1 cellular context compared by ENCODE assay signal in the genomic region with DNA sequence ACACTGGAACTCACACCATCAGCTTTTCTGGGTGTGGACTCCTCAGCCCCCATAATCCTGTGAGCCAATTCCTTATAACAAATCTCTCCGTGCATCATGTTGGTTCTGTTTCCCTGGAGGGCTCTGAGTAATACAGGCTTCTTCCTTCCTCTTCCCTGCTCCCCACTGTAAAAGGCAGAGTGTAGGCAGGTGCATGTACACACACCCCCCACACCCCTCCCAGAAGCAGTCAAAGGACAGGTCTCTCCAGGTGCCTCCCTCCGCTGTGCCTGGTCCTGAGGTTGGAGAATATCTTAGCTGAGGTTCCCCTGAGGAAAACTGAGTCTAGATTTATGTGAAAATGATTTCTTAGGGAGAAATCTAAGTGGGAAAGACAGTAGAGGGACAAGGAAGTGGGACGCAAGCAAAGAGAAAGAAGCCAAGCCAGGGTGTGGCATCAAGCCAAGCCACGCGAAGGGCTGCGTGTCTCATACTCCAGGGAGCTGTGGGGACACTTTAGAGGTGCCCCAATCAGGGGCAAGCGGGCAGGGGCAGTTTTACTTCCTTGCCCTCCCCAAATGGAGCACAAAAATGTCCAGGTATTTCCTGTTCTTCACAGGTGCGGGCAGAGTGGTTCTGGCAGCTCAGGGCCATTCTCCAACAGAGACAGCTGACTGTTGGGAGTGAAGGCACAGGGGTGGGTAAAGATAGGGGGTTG.
TF ChIP-seq lines count a peak whose summit lies in the region.

No MANE protein-coding gene starts in this region.

TF ChIP-seq in SK-N-SH treated with all-trans-retinoic acid at 6 μM for 48 hours, 23 proteins besides CTCF, POLR2A, EP300 and RAD21 (continued from another document):
- TF ChIP-seq, protein P1, sequence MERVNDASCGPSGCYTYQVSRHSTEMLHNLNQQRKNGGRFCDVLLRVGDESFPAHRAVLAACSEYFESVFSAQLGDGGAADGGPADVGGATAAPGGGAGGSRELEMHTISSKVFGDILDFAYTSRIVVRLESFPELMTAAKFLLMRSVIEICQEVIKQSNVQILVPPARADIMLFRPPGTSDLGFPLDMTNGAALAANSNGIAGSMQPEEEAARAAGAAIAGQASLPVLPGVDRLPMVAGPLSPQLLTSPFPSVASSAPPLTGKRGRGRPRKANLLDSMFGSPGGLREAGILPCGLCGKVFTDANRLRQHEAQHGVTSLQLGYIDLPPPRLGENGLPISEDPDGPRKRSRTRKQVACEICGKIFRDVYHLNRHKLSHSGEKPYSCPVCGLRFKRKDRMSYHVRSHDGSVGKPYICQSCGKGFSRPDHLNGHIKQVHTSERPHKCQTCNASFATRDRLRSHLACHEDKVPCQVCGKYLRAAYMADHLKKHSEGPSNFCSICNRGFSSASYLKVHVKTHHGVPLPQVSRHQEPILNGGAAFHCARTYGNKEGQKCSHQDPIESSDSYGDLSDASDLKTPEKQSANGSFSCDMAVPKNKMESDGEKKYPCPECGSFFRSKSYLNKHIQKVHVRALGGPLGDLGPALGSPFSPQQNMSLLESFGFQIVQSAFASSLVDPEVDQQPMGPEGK (CRISPR knock-in tag; IDR thresholded peaks at IDR 0.05; ENCODE audit: borderline replicate concordance), result no peak
- TF ChIP-seq, protein P2, sequence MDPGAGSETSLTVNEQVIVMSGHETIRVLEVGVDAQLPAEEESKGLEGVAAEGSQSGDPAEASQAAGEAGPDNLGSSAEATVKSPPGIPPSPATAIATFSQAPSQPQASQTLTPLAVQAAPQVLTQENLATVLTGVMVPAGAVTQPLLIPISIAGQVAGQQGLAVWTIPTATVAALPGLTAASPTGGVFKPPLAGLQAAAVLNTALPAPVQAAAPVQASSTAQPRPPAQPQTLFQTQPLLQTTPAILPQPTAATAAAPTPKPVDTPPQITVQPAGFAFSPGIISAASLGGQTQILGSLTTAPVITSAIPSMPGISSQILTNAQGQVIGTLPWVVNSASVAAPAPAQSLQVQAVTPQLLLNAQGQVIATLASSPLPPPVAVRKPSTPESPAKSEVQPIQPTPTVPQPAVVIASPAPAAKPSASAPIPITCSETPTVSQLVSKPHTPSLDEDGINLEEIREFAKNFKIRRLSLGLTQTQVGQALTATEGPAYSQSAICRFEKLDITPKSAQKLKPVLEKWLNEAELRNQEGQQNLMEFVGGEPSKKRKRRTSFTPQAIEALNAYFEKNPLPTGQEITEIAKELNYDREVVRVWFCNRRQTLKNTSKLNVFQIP (CRISPR knock-in tag; IDR thresholded peaks at IDR 0.05; ENCODE audit: borderline replicate concordance, low read depth), result no peak
TF ChIP-seq in SK-N-SH treated with all-trans-retinoic acid at 6 μM for 48 hours: peak in this region for 0.
